ENCODE assay signal across 16 cellular contexts in genomic region chr6:84645563-84646266, GRCh38.
A peak's percentile ranks its signal among the peaks of the same experiment; 100 is the strongest.
DNase-seq lines count a peak whose midpoint lies in the region; ATAC-seq and TF ChIP-seq lines count a peak whose summit lies in the region.
"Had no signal": no experiment of that assay in that cellular context is flagged by ENCODE, and none has a peak within 500 bp of the region (broad histone marks: within the 10 kb centered on the region; RNA-seq: fewer than 3 reads in every experiment).

No MANE protein-coding gene starts in this region.

- no peaks in the 10 kb centered on the region for H3K27me3 Mint-ChIP-seq in glutamatergic neuron (ENCODE audit: unreplicated experiment)

- DNase-seq in HFF-Myc (ENCODE audit: extremely low read depth, low read depth) = peak; percentile 60
- peak; percentile 86 for DNase-seq in fibroblast of mammary gland (ENCODE audit: low read depth)
- DNase-seq in stromal cell of bone marrow (ENCODE audit: low read depth) = peak; percentile 64
- no peak for DNase-seq in activated T-cell treated with anti-CD3 and anti-CD28 coated beads, Interleukin-2, amount 50 U/mL, for 1 hour
- no peak for DNase-seq in glutamatergic neuron
- DNase-seq: activated CD8-positive, alpha-beta T cell treated with anti-CD3 and anti-CD28 coated beads, Interleukin-2, amount 10 ng/mL, durations not matched to agents 7 days and 5 days; body of pancreas; CD8-positive, alpha-beta T cell; endodermal cell; left ventricle myocardium superior; natural killer cell; NCI-H1092 treated with DMSO at 0.1 percent for 48 hours; NK-92 treated with Interleukin-12 subunit alpha and Interleukin-12 subunit beta, amount 100 ng/mL, for 24 hours; SJCRH30 had no signal

- ATAC-seq in SK-N-SH treated with all-trans-retinoic acid at 6 μM for 48 hours = peak; percentile 85
- ATAC-seq in GM19467 (IDR thresholded peaks at IDR 0.05; ENCODE audit: unreplicated experiment) = no peak
- ATAC-seq: activated CD8-positive, alpha-beta T cell treated with anti-CD3 and anti-CD28 coated beads, Interleukin-2, amount 10 ng/mL, durations not matched to agents 7 days and 5 days; body of pancreas; CD8-positive, alpha-beta T cell; left ventricle myocardium superior; natural killer cell had no signal

- H3K4me1 Mint-ChIP-seq in glutamatergic neuron (ENCODE audit: low read depth, unreplicated experiment) = peaks cover 8% of the 10 kb centered on the region
- H3K4me1 Mint-ChIP-seq: natural killer cell had no signal

- H3K27ac Mint-ChIP-seq in glutamatergic neuron (ENCODE audit: unreplicated experiment) = no peak overlapping the region
- H3K27ac Mint-ChIP-seq: activated CD8-positive, alpha-beta T cell treated with anti-CD3 and anti-CD28 coated beads, Interleukin-2, amount 10 ng/mL, durations not matched to agents 7 days and 5 days; CD8-positive, alpha-beta T cell; endodermal cell; natural killer cell had no signal

- no peak overlapping the region for H3K4me3 Mint-ChIP-seq in glutamatergic neuron (ENCODE audit: unreplicated experiment)
- H3K4me3 Mint-ChIP-seq: activated CD8-positive, alpha-beta T cell treated with anti-CD3 and anti-CD28 coated beads, Interleukin-2, amount 10 ng/mL, durations not matched to agents 7 days and 5 days; CD8-positive, alpha-beta T cell; endodermal cell; natural killer cell had no signal

- H3K4me3 ChIP-seq in HFF-Myc (replicated peaks; ENCODE audit: low read depth, low read length) = no peak overlapping the region
- no peak overlapping the region for H3K4me3 ChIP-seq in fibroblast of mammary gland (ENCODE audit: control insufficient read depth, low read depth, low read length)
- H3K4me3 ChIP-seq: body of pancreas, SJCRH30 had no signal

- no peaks in the 10 kb centered on the region for H3K36me3 Mint-ChIP-seq in glutamatergic neuron (ENCODE audit: unreplicated experiment)
- H3K36me3 Mint-ChIP-seq: CD8-positive, alpha-beta T cell; natural killer cell had no signal

- TF ChIP-seq CTCF in HFF-Myc (IDR thresholded peaks at IDR 0.05; ENCODE audit: low read depth, low read length, missing control alignments) = no peak
- TF ChIP-seq CTCF in fibroblast of mammary gland (conservative IDR thresholded peaks at IDR 0.05; ENCODE audit: control insufficient read depth, insufficient read depth, low read depth, low read length) = no peak
- TF ChIP-seq CTCF in glutamatergic neuron (IDR thresholded peaks at IDR 0.05; ENCODE audit: partially characterized antibody, unreplicated experiment) = no peak

- H3K9me3 Mint-ChIP-seq in glutamatergic neuron (ENCODE audit: unreplicated experiment) = no peaks in the 10 kb centered on the region
- H3K9me3 Mint-ChIP-seq: CD8-positive, alpha-beta T cell; endodermal cell had no signal

TF ChIP-seq in SK-N-SH treated with all-trans-retinoic acid at 6 μM for 48 hours, 23 proteins besides CTCF, POLR2A, EP300 and RAD21 (continues in another document):
- TF ChIP-seq OSR1 (CRISPR knock-in tag; IDR thresholded peaks at IDR 0.05) (no peak), PPARA (CRISPR knock-in tag; IDR thresholded peaks at IDR 0.05; ENCODE audit: borderline replicate concordance) (no peak), ESRRG (CRISPR knock-in tag; IDR thresholded peaks at IDR 0.05) (no peak), CREB5 (CRISPR knock-in tag; IDR thresholded peaks at IDR 0.05; ENCODE audit: low read depth) (no peak), TOX (CRISPR knock-in tag; IDR thresholded peaks at IDR 0.05; ENCODE audit: borderline replicate concordance) (peak; percentile 92), BACH2 (CRISPR knock-in tag; IDR thresholded peaks at IDR 0.05; ENCODE audit: borderline replicate concordance) (no peak), ZFP3 (CRISPR knock-in tag; IDR thresholded peaks at IDR 0.05) (no peak), PATZ1 (CRISPR knock-in tag; IDR thresholded peaks at IDR 0.05; ENCODE audit: borderline replicate concordance) (0 out of 2 replicates have a peak, but pooled peaks have one; percentile 78), ZFP30 (CRISPR knock-in tag; IDR thresholded peaks at IDR 0.05) (no peak), ZNF565 (CRISPR knock-in tag; conservative IDR thresholded peaks at IDR 0.05; ENCODE audit: low read depth) (no peak), TCF4 (CRISPR knock-in tag; IDR thresholded peaks at IDR 0.05; ENCODE audit: borderline replicate concordance) (no peak), ISL1 (CRISPR knock-in tag; IDR thresholded peaks at IDR 0.05) (peak; percentile 99), ZC3H10 (CRISPR knock-in tag; IDR thresholded peaks at IDR 0.05) (peak; percentile 77; the same call in 1 of the 2 replicates), GLIS3 (CRISPR knock-in tag; IDR thresholded peaks at IDR 0.05) (no peak), TSHZ2 (CRISPR knock-in tag; IDR thresholded peaks at IDR 0.05) (no peak), ZNF70 (CRISPR knock-in tag; IDR thresholded peaks at IDR 0.05) (no peak), ZNF8 (CRISPR knock-in tag; IDR thresholded peaks at IDR 0.05) (no peak), CSDC2 (CRISPR knock-in tag; IDR thresholded peaks at IDR 0.05) (no peak)
- TF ChIP-seq, protein P1, sequence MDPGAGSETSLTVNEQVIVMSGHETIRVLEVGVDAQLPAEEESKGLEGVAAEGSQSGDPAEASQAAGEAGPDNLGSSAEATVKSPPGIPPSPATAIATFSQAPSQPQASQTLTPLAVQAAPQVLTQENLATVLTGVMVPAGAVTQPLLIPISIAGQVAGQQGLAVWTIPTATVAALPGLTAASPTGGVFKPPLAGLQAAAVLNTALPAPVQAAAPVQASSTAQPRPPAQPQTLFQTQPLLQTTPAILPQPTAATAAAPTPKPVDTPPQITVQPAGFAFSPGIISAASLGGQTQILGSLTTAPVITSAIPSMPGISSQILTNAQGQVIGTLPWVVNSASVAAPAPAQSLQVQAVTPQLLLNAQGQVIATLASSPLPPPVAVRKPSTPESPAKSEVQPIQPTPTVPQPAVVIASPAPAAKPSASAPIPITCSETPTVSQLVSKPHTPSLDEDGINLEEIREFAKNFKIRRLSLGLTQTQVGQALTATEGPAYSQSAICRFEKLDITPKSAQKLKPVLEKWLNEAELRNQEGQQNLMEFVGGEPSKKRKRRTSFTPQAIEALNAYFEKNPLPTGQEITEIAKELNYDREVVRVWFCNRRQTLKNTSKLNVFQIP (CRISPR knock-in tag; IDR thresholded peaks at IDR 0.05; ENCODE audit: borderline replicate concordance, low read depth) = no peak

Comparison
In these comparisons a context has a peak if more than half of its experiments do, and no peak if none do; other contexts are left out.
1. DNase-seq: peak in HFF-Myc (single experiment), fibroblast of mammary gland (single experiment) and stromal cell of bone marrow (single experiment); none in activated T-cell treated with anti-CD3 and anti-CD28 coated beads, Interleukin-2, amount 50 U/mL, for 1 hour (single experiment) and glutamatergic neuron (single experiment).